In genomic region chr5:106324356-106324755, GRCh38 we compare ENCODE assay signal across 23 cellular contexts.
"Had no signal": no experiment of that assay in that cellular context is flagged by ENCODE, and none has a peak within 500 bp of the region (broad histone marks: within the 10 kb centered on the region; RNA-seq: fewer than 3 reads in every experiment).

No MANE protein-coding gene starts in this region.

- H3K4me1 ChIP-seq: stomach, suprapubic skin, testis, thyroid gland, tibial nerve, transverse colon, upper lobe of left lung, upper lobe of right lung, uterus, vagina had no signal

- H3K27me3 ChIP-seq: stomach, suprapubic skin, testis, thyroid gland, tibial artery, tibial nerve, transverse colon, upper lobe of left lung, upper lobe of right lung, uterus, vagina had no signal

- DNase-seq: stimulated activated CD4-positive, alpha-beta T cell treated with anti-CD3 and anti-CD28 coated beads, Interleukin-2, amount 100 ng/mL, for 48 hours; stimulated activated CD4-positive, alpha-beta T cell treated with anti-CD3 and anti-CD28 coated beads, Interleukin-4, amount 100 ng/mL, for 1 hour; stimulated activated CD4-positive, alpha-beta T cell treated with anti-CD3 and anti-CD28 coated beads, Interleukin-4, amount 100 ng/mL, for 24 hours; stimulated activated CD4-positive, alpha-beta T cell treated with anti-CD3 and anti-CD28 coated beads, Interleukin-4, amount 100 ng/mL, for 4 hours; stimulated activated CD8-positive, alpha-beta memory T cell treated with anti-CD3 and anti-CD28 coated beads, Interleukin-4, amount 100 ng/mL, for 48 hours; stimulated activated naive B cell treated with anti-CD40 and anti-IgM and Interleukin-4, amounts not matched to agents 10 μg/mL and 1 μg/mL and 100 μg/mL, for 72 hours; stimulated activated naive CD4-positive, alpha-beta T cell; stimulated activated naive CD4-positive, alpha-beta T cell treated with Interleukin-2 at 50 U/mL for 16 hours; stimulated activated naive CD8-positive, alpha-beta T cell treated with anti-CD3 and anti-CD28 coated beads, Interleukin-15, amount 100 ng/mL, for 72 hours; stimulated activated naive CD8-positive, alpha-beta T cell treated with anti-CD3 and anti-CD28 coated beads, Interleukin-15, Interleukin-2, amounts not matched to agents 100 U/mL and 50 U/mL, for 24 hours; stomach; substantia nigra; testis; thyroid gland; tibial artery; transverse colon; upper lobe of left lung; upper lobe of right lung; uterus had no signal

- H3K36me3 ChIP-seq: stomach, suprapubic skin, thoracic aorta, thyroid gland, tibial artery, tibial nerve, transverse colon, upper lobe of left lung, upper lobe of right lung, uterus, vagina had no signal

- H3K4me3 ChIP-seq: stomach, suprapubic skin, testis, thoracic aorta, thyroid gland, tibial artery, tibial nerve, transverse colon, upper lobe of left lung, upper lobe of right lung, uterus, vagina had no signal

- H3K9me3 ChIP-seq: stomach, suprapubic skin, testis, thoracic aorta, thyroid gland, tibial artery, tibial nerve, transverse colon, upper lobe of right lung, uterus, vagina had no signal

- H3K27ac ChIP-seq: stomach, suprapubic skin, testis, thoracic aorta, thyroid gland, tibial artery, tibial nerve, transverse colon, upper lobe of left lung, upper lobe of right lung, uterus, vagina had no signal
